ENCODE assay signal across 8 cellular contexts in the genomic region with DNA sequence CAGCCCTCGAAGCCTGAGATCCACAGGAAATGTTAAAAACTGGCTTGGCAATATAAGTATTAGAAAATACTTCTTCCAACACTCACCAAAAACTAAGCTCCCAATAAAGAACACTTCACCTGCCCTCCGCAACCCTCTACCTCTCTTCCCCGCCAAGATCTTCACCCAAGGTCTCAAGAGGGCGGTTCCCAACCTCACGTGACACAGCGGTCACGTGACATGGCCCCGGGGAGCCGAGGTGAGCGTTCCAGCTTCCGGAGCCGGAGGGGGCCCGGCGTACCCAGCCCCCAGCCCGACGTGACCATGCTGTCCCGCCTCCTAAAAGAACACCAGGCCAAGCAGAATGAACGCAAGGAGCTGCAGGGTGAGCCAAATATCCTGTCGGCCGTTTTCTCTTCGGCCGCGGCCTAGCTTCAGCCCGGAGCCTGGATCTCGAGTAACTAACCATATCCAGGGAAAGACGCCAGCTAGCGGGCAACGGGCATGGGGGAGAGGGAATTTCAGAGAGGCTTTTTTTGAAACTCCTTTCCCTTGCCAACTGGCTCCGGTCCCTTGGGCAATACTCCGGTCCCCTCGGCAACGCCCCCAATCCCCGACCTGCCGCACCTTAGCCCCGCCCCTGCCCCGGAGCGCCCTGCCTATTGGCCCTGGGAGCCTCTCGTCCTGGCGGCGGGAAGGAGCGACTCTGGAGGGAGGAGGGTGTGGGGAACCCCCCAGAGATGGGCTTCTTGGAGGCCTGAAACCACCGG. TPM values are rescaled to one million over a fixed set of nuclear protein-coding genes. Genes with fewer than 3 reads are reported as not detected.
DNase-seq lines count a peak whose midpoint lies in the region; ATAC-seq and TF ChIP-seq lines count a peak whose summit lies in the region.

TSS of gene BLOC1S1 (plus strand) at position 214 of the 749 bp plus-strand sequence. CDS start at position 220, 6 bp downstream.

- peaks cover 56% of the 10 kb centered on the region for H3K4me1 ChIP-seq in mammary epithelial cell (ENCODE audit: insufficient read depth, low read length)
- H3K4me1 ChIP-seq in smooth muscle cell (ENCODE audit: low read depth) = peaks cover 28% of the 10 kb centered on the region

- 4% methylated on average over 21 of the region's 42 CpGs for WGBS in mammary epithelial cell (ENCODE audit: low coverage, missing lambda C conversion rate)
- 1% methylated on average over 41 of the region's 42 CpGs for WGBS in smooth muscle cell (ENCODE audit: low lambda C conversion rate)

- H3F3A ChIP-seq in smooth muscle cell (ENCODE audit: low read depth) = peaks cover 6% of the 10 kb centered on the region

- H4K20me1 ChIP-seq in mammary epithelial cell (ENCODE audit: insufficient read depth, low read length) = no peaks in the 10 kb centered on the region
- no peaks in the 10 kb centered on the region for H4K20me1 ChIP-seq in smooth muscle cell (ENCODE audit: low read depth)

- dilution Hi-C loops in mammary epithelial cell (cut with HindIII; ENCODE audit: low sequenced_read_pairs) = loop anchor here (10.0 kb wide), 1 partner anchor 219 kb away; the partner anchor contains the start of gene DGKA

- peak within 1 kb of the TSS; percentile 84 for H3K4me2 ChIP-seq in mammary epithelial cell (ENCODE audit: insufficient read depth, low read depth, low read length)
- peak within 1 kb of the TSS; percentile 94 for H3K4me2 ChIP-seq in smooth muscle cell

- in situ Hi-C loops in mammary epithelial cell (cut with MboI; ENCODE audit: low sequenced_read_pairs in 2 of 2) = no loop called here

- TSS peak; percentile 27 for BruUV-seq in mammary epithelial cell (replicated peaks; lab: Mats Ljungman, UMichigan)

- no peaks in the 10 kb centered on the region for H3K9me3 ChIP-seq in mammary epithelial cell (replicated peaks; ENCODE audit: insufficient read depth, low read length)
- no peaks in the 10 kb centered on the region for H3K9me3 ChIP-seq in smooth muscle cell (replicated peaks; ENCODE audit: low read depth)

- H2AFZ ChIP-seq in mammary epithelial cell (ENCODE audit: low read depth, low read length) (peak within 1 kb of the TSS; percentile 99), smooth muscle cell (ENCODE audit: low read depth) (peak within 1 kb of the TSS; percentile 99)

- no peak for TF ChIP-seq CTCF in WI38 (IDR thresholded peaks at IDR 0.05; ENCODE audit: low read depth, low read length)
- no peak for TF ChIP-seq CTCF in mammary epithelial cell (conservative IDR thresholded peaks at IDR 0.05 in 1 of 2, IDR thresholded peaks at IDR 0.05 in 1 of 2; ENCODE audit: extremely low read depth in 1 of 2, insufficient read depth in 1 of 2, low read depth in 1 of 2, low read length in 2 of 2)
- TF ChIP-seq CTCF in smooth muscle cell (IDR thresholded peaks at IDR 0.05; ENCODE audit: borderline replicate concordance, insufficient read depth, poor library complexity, severe bottlenecking) = no peak

- H3K79me2 ChIP-seq in mammary epithelial cell (ENCODE audit: insufficient read depth, low read length) (no peaks in the 10 kb centered on the region), smooth muscle cell (ENCODE audit: low read depth) (no peaks in the 10 kb centered on the region)

- CTCF ChIA-PET in mammary epithelial cell (lab: Charles Lee; ENCODE audit: low non-redundant PET) = interaction anchor here (0.7 kb wide), 1 partner anchor 22 kb away, joined by 3 read pairs; no protein-coding TSS in a partner anchor

- no peaks in the 10 kb centered on the region for H3K36me3 ChIP-seq in mammary epithelial cell (ENCODE audit: insufficient read depth, low read length)
- H3K36me3 ChIP-seq in smooth muscle cell (ENCODE audit: low read depth) = no peaks in the 10 kb centered on the region

- ATAC-seq in GM18909 (IDR thresholded peaks at IDR 0.05; ENCODE audit: poor library complexity, unreplicated experiment) = peak; percentile 92
- peak; percentile 92 for ATAC-seq in HG03159 (IDR thresholded peaks at IDR 0.05; ENCODE audit: unreplicated experiment)

- peak within 1 kb of the TSS; percentile 65 for H3K27ac ChIP-seq in mammary epithelial cell (ENCODE audit: insufficient read depth, low read depth, low read length)
- peak within 1 kb of the TSS; percentile 86 for H3K27ac ChIP-seq in smooth muscle cell (ENCODE audit: low read depth)

- peak within 1 kb of the TSS; percentile 67 for H3K9ac ChIP-seq in mammary epithelial cell (ENCODE audit: insufficient read depth, low read length)
- peak within 1 kb of the TSS; percentile 93 for H3K9ac ChIP-seq in smooth muscle cell (ENCODE audit: low read depth)

- H3K4me3 ChIP-seq in WI38 (ENCODE audit: low read depth, low read length) (peak within 1 kb of the TSS; percentile 75), mammary epithelial cell (replicated peaks in 1 of 3; ENCODE audit: insufficient read depth in 1 of 3, low read depth in 2 of 3, low read length in 3 of 3) (peak within 1 kb of the TSS; percentile 64 to 82 (median 72)), smooth muscle cell (peak within 1 kb of the TSS; percentile 92)

- DNase-seq in AG08395 (ENCODE audit: low spot score) = peak; percentile 91
- peak; percentile 72 for DNase-seq in NCI-H2227 treated with DMSO at 0.1 percent for 48 hours (lab: John Stamatoyannopoulos, UW)
- DNase-seq in mammary epithelial cell = peak; percentile 83
- peak; percentile 96 for DNase-seq in iPS-NIHi11 (ENCODE audit: low spot score)
- DNase-seq in smooth muscle cell (lab: John Stamatoyannopoulos, UW; ENCODE audit: unreplicated experiment) = peak; percentile 75

- intact Hi-C loops in mammary epithelial cell (cut with micrococcal nuclease) = no loop called here

- H3K27me3 ChIP-seq in mammary epithelial cell (ENCODE audit: insufficient read depth, low read length) (no peaks in the 10 kb centered on the region), smooth muscle cell (ENCODE audit: low read depth) (peaks cover 17% of the 10 kb centered on the region)

RNA-seq across cellular contexts. Expression of gene BLOC1S1, which starts in this region (rescaled TPM):
- total RNA-seq in mammary epithelial cell (10 to 100 TPM; 29.7 to 71.0 TPM), smooth muscle cell (107 and 146 TPM in 2 replicates)
- polyA plus RNA-seq in mammary epithelial cell (123 TPM), smooth muscle cell (142 and 150 TPM in 2 replicates)
- 42.0 TPM for polyA minus RNA-seq in mammary epithelial cell

Comparison
In these comparisons a context has a peak if more than half of its experiments do, and no peak if none do; other contexts are left out.
1. Peak in every context shown above with its lines: DNase-seq, ATAC-seq, H3K4me3 ChIP-seq and H3K27ac ChIP-seq.